In the genomic region with DNA sequence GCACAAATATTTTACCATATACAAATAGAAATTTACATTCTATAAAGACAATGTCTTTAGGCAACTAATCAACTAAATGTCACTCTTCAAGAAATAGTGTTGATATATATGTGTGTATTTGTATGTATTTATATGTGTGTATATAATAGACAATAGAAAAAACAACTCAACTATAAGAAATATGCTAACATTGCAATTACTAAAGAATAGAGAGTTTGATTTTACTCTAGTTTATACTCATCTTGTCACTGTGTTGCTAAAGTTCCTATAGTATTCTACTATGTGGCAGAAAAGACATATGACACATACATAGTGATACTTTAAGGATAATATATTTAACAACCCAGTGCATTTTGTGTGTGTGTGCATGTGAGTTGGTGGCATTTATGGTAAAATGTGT, we compare ENCODE assay signal across 9 cellular contexts.
"Had no signal": no experiment of that assay in that cellular context is flagged by ENCODE, and none has a peak within 500 bp of the region (broad histone marks: within the 10 kb centered on the region; RNA-seq: fewer than 3 reads in every experiment).

No MANE protein-coding gene starts in this region.

- H3K27me3 Mint-ChIP-seq: IgD-negative memory B cell had no signal

- H3K36me3 Mint-ChIP-seq: IgD-negative memory B cell had no signal

- H3K4me1 Mint-ChIP-seq: GM23338, H9, IgD-negative memory B cell had no signal

- H3K27ac Mint-ChIP-seq: GM23338, H9, HFFc6, IgD-negative memory B cell had no signal

- DNase-seq: H9, HCEC 1CT, HFFc6, KG1 had no signal

- H2AFZ ChIP-seq: GM23338 had no signal

- H3K4me3 ChIP-seq: GM23338 had no signal

- FAIRE-seq: H1, H54 had no signal

- H3K4me3 Mint-ChIP-seq: GM23338, H9, HFFc6, IgD-negative memory B cell had no signal

- ATAC-seq: GM23338 had no signal

- H3K27ac ChIP-seq: HL-60 had no signal

- H3K9me3 Mint-ChIP-seq: GM23338, H9, HFFc6 had no signal

- H3K4me2 ChIP-seq: GM23338 had no signal
